ENCODE assay signal across 9 cellular contexts in genomic region chr15:62110000-62110851, GRCh38. TPM values are rescaled to one million over a fixed set of nuclear protein-coding genes. Genes with fewer than 3 reads are reported as not detected.
A peak's percentile ranks its signal among the peaks of the same experiment; 100 is the strongest.
DNase-seq lines count a peak whose midpoint lies in the region; ATAC-seq and TF ChIP-seq lines count a peak whose summit lies in the region.
"Had no signal": no experiment of that assay in that cellular context is flagged by ENCODE, and none has a peak within 500 bp of the region (broad histone marks: within the 10 kb centered on the region; RNA-seq: fewer than 3 reads in every experiment).

No MANE protein-coding gene starts in this region.

- intact Hi-C loops in esophagus squamous epithelium (cut with DNase I) = loop anchor here (10.0 kb wide), 1 partner anchor 45 kb away; the partner anchor contains the start of genes C2CD4A and VPS13C

- no peak overlapping the region for H2AFZ ChIP-seq in GM23248

- 15 to 26% methylated on average over 5 to 6 of the region's 6 CpGs for WGBS in GM23248 (ENCODE audit: low coverage in 1 of 2, low lambda C conversion rate in 2 of 2, missing lambda C conversion rate in 2 of 2), 2 experiments
- 21 to 40% methylated on average over 5 to 6 of the region's 6 CpGs for WGBS in esophagus squamous epithelium, 2 donors

- no peak for ATAC-seq in GM21576 (IDR thresholded peaks at IDR 0.05; ENCODE audit: unreplicated experiment)
- no peak for ATAC-seq in GM19328 (IDR thresholded peaks at IDR 0.05; ENCODE audit: unreplicated experiment)

- H3K9me3 ChIP-seq in GM23248 (ENCODE audit: low read depth) = no peaks in the 10 kb centered on the region
- no peaks in the 10 kb centered on the region for H3K9me3 ChIP-seq in esophagus squamous epithelium
- H3K9me3 ChIP-seq in skeletal muscle satellite cell (replicated peaks; ENCODE audit: low read length) = no peaks in the 10 kb centered on the region

- H3K4me2 ChIP-seq in GM23248 (ENCODE audit: unreplicated experiment) = peak overlapping the region; percentile 22
- H3K4me2 ChIP-seq in skeletal muscle satellite cell (ENCODE audit: low read length) = peak overlapping the region; percentile 59

- H3K9me2 ChIP-seq in GM23248 (ENCODE audit: insufficient read depth) = no peaks in the 10 kb centered on the region

- H3K27me3 ChIP-seq in GM23248 (replicated peaks; ENCODE audit: insufficient read depth) (no peaks in the 10 kb centered on the region), esophagus squamous epithelium (no peaks in the 10 kb centered on the region), skeletal muscle satellite cell (ENCODE audit: control insufficient read depth, insufficient read depth, low read length) (no peaks in the 10 kb centered on the region)

- TF ChIP-seq CTCF in esophagus squamous epithelium (IDR thresholded peaks at IDR 0.05) = no peak

- peak overlapping the region; percentile 8; the same call in 1 of the 2 replicates for H3K4me3 ChIP-seq in GM23248
- no peak overlapping the region for H3K4me3 ChIP-seq in esophagus squamous epithelium
- no peak overlapping the region for H3K4me3 ChIP-seq in skeletal muscle satellite cell (ENCODE audit: low read length)

- no peak for TF ChIP-seq POLR2A in esophagus squamous epithelium (IDR thresholded peaks at IDR 0.05)

- H3K36me3 ChIP-seq in GM23248 (ENCODE audit: low read depth) (no peaks in the 10 kb centered on the region), esophagus squamous epithelium (no peaks in the 10 kb centered on the region), skeletal muscle satellite cell (ENCODE audit: insufficient read depth, low read length) (no peaks in the 10 kb centered on the region)

- H4K20me1 ChIP-seq in GM23248 (ENCODE audit: insufficient read depth) = no peaks in the 10 kb centered on the region

- H3K9ac ChIP-seq in GM23248 (peak overlapping the region; percentile 2; the same call in 1 of the 2 replicates), skeletal muscle satellite cell (ENCODE audit: low read depth, low read length) (peak overlapping the region; percentile 7)

- peaks cover 24% of the 10 kb centered on the region for H3F3A ChIP-seq in GM23248 (ENCODE audit: insufficient read depth)

- peak; percentile 89 for DNase-seq in GM23248
- DNase-seq in NCI-H748 (lab: John Stamatoyannopoulos, UW; ENCODE audit: unreplicated experiment) = peak; percentile 95
- DNase-seq in esophagus squamous epithelium (lab: John Stamatoyannopoulos, UW) = no peak
- DNase-seq in SW480 (ENCODE audit: low spot score) = no peak
- DNase-seq in activated gamma-delta T cell treated with Interleukin-2 at 50 U/mL for 16 hours = no peak
- DNase-seq: MV-4-11 had no signal

- H3K79me2 ChIP-seq in GM23248 (ENCODE audit: insufficient read depth) = no peaks in the 10 kb centered on the region

- peaks cover 34% of the 10 kb centered on the region for H3K4me1 ChIP-seq in GM23248 (ENCODE audit: insufficient read depth)
- H3K4me1 ChIP-seq in esophagus squamous epithelium = peaks cover 5 to 45% (median 32%) of the 10 kb centered on the region in 3 donors
- H3K4me1 ChIP-seq in skeletal muscle satellite cell (ENCODE audit: control insufficient read depth, insufficient read depth, low read length) = peaks cover 46% of the 10 kb centered on the region

- H3K27ac ChIP-seq in GM23248 (peak overlapping the region; percentile 51), esophagus squamous epithelium (peak overlapping the region; percentile 2 to 72 (median 63))

- in situ Hi-C loops in GM23248 (cut with MboI) = no loop called here

RNA-seq across cellular contexts. Expression of gene C2CD4A, which starts 43.4 kb away (rescaled TPM):
- total RNA-seq in GM23248 (2014; rRNA removed; shearing (Covaris generic)) = not detected in 2 replicates
- polyA plus RNA-seq in GM23248 (2016; fragmentation: Nextera tagmentation; extraction: Ambion mirVana) = not detected in 2 replicates
- total RNA-seq in esophagus squamous epithelium = 1 to 10 TPM in 1 of 4 donors, under 1 TPM in 3; 0.18 to 1.8 (median 0.19) TPM
- not detected in 2 replicates for total RNA-seq in skeletal muscle satellite cell (2012; rRNA removed)

RNA-seq across cellular contexts. Expression of gene VPS13C, which starts 50.0 kb away (rescaled TPM):
- 21.7 and 23.8 TPM in 2 replicates for total RNA-seq in GM23248 (2014; rRNA removed; shearing (Covaris generic))
- 8.0 and 8.7 TPM in 2 replicates for polyA plus RNA-seq in GM23248 (2016; fragmentation: Nextera tagmentation; extraction: Ambion mirVana)
- total RNA-seq in esophagus squamous epithelium = 10 to 100 TPM in 3 of 4 donors, 1 to 10 TPM in 1; 7.6 to 43.1 (median 18.0) TPM
- total RNA-seq in skeletal muscle satellite cell (2012; rRNA removed) = 46.3 and 62.6 TPM in 2 replicates

RNA-seq across cellular contexts. Expression of gene C2CD4B, which starts 54.9 kb away (rescaled TPM):
- total RNA-seq in GM23248 (2014; rRNA removed; shearing (Covaris generic)) = not detected in 2 replicates
- polyA plus RNA-seq in GM23248 (2016; fragmentation: Nextera tagmentation; extraction: Ambion mirVana) = not detected in 2 replicates
- total RNA-seq in esophagus squamous epithelium = under 1 TPM; 0.15 to 0.95 (median 0.43) TPM
- total RNA-seq in skeletal muscle satellite cell (2012; rRNA removed) = not detected in 2 replicates

Comparison
In these comparisons a context has a peak if more than half of its experiments do, and no peak if none do; other contexts are left out.
1. DNase-seq: peak in GM23248 (single experiment) and NCI-H748 (single experiment); none in esophagus squamous epithelium (single experiment), SW480 (single experiment) and activated gamma-delta T cell treated with Interleukin-2 at 50 U/mL for 16 hours (single experiment).